8 cellular contexts compared by ENCODE assay signal in genomic region chr10:93496322-93497041, GRCh38. TPM values are rescaled to one million over a fixed set of nuclear protein-coding genes. Genes with fewer than 3 reads are reported as not detected.
A peak's percentile ranks its signal among the peaks of the same experiment; 100 is the strongest.
DNase-seq lines count a peak whose midpoint lies in the region; ATAC-seq and TF ChIP-seq lines count a peak whose summit lies in the region.

Gene CEP55 (plus strand): TSS chr10:93496612. CDS start chr10:93500052, 3,440 bp downstream.

- no peak for TF ChIP-seq CTCF in lower lobe of right lung (IDR thresholded peaks at IDR 0.05)

- H3K27ac ChIP-seq in CD4-positive, CD25-positive, alpha-beta regulatory T cell (ENCODE audit: insufficient read depth, low read length, poor library complexity, severe bottlenecking) = peak within 1 kb of the TSS; percentile 69
- peak within 1 kb of the TSS; percentile 37 for H3K27ac ChIP-seq in lower lobe of right lung

- H3K9me3 Mint-ChIP-seq in CD4-positive, CD25-positive, alpha-beta regulatory T cell = peaks cover 0 to 1% (median 0%) of the 10 kb centered on the region in 7 donors

- H3K27me3 Mint-ChIP-seq in CD4-positive, CD25-positive, alpha-beta regulatory T cell = no peaks in the 10 kb centered on the region

- peak within 1 kb of the TSS; percentile 93 to 99 (median 96) for H3K4me3 Mint-ChIP-seq in CD4-positive, CD25-positive, alpha-beta regulatory T cell

- intact Hi-C loops in lower lobe of right lung (cut with DNase I) = no loop called here

- H3K36me3 ChIP-seq in CD4-positive, CD25-positive, alpha-beta regulatory T cell (ENCODE audit: control insufficient read depth, insufficient read depth, low read length) = no peaks in the 10 kb centered on the region
- H3K36me3 ChIP-seq in lower lobe of right lung = no peaks in the 10 kb centered on the region

- H3K27me3 ChIP-seq in CD4-positive, CD25-positive, alpha-beta regulatory T cell (ENCODE audit: control insufficient read depth, insufficient read depth, low read length) = no peaks in the 10 kb centered on the region
- H3K27me3 ChIP-seq in lower lobe of right lung (ENCODE audit: low read depth) = no peaks in the 10 kb centered on the region

- peak; percentile 94 to 98 (median 95) for DNase-seq in CD4-positive, CD25-positive, alpha-beta regulatory T cell
- DNase-seq in NCI-H82 treated with DMSO at 0.1 percent for 48 hours (lab: John Stamatoyannopoulos, UW; ENCODE audit: unreplicated experiment) (peak; percentile 72), ecto neural progenitor cell (ENCODE audit: low spot score) (peak; percentile 98), lower lobe of right lung (peak; percentile 96)
- peak; percentile 94 to 97 for DNase-seq in activated CD4-positive, alpha-beta T cell treated with anti-CD3 and anti-CD28 coated beads, Interleukin-2, amount 50 U/mL, for 48 hours
- DNase-seq in stimulated activated CD4-positive, alpha-beta T cell treated with anti-CD3 and anti-CD28 coated beads, TNF-alpha, amount 100 ng/mL, for 1 hour (ENCODE audit: low read depth in 3 of 3, low spot score in 1 of 3) = peak; percentile 78 to 92 (median 85)

- H3K36me3 Mint-ChIP-seq in CD4-positive, CD25-positive, alpha-beta regulatory T cell = no peaks in the 10 kb centered on the region

- peak; percentile 99 to 100 for ATAC-seq in CD4-positive, CD25-positive, alpha-beta regulatory T cell (ENCODE audit: low read depth in 2 of 2)
- ATAC-seq in GM19452 (IDR thresholded peaks at IDR 0.05; ENCODE audit: unreplicated experiment) (peak; percentile 99), HG03575 (IDR thresholded peaks at IDR 0.05; ENCODE audit: extremely low read depth, insufficient number of reproducible peaks, low FRiP score, unreplicated experiment) (peak; percentile 90), lower lobe of right lung (peak; percentile 100)

- peak within 1 kb of the TSS; percentile 76 to 93 (median 79) for H3K27ac Mint-ChIP-seq in CD4-positive, CD25-positive, alpha-beta regulatory T cell

- peak within 1 kb of the TSS; percentile 94 for H3K4me3 ChIP-seq in CD4-positive, CD25-positive, alpha-beta regulatory T cell (ENCODE audit: low read depth, low read length)
- H3K4me3 ChIP-seq in lower lobe of right lung = peak within 1 kb of the TSS; percentile 71

- peaks cover 8 to 44% (median 25%) of the 10 kb centered on the region in 4 donors for H3K4me1 Mint-ChIP-seq in CD4-positive, CD25-positive, alpha-beta regulatory T cell

- peaks cover 14% of the 10 kb centered on the region for H3K4me1 ChIP-seq in CD4-positive, CD25-positive, alpha-beta regulatory T cell (ENCODE audit: control insufficient read depth, insufficient read depth, low read length, poor library complexity, severe bottlenecking)
- H3K4me1 ChIP-seq in lower lobe of right lung = peaks cover 5% of the 10 kb centered on the region

- H3K9me3 ChIP-seq in CD4-positive, CD25-positive, alpha-beta regulatory T cell (ENCODE audit: control insufficient read depth in 2 of 2, low read length in 2 of 2) = no peaks in the 10 kb centered on the region
- H3K9me3 ChIP-seq in lower lobe of right lung = no peaks in the 10 kb centered on the region

RNA-seq across cellular contexts. Expression of gene CEP55, which starts in this region (rescaled TPM):
- total RNA-seq in CD4-positive, CD25-positive, alpha-beta regulatory T cell = 4.6 TPM
- polyA plus RNA-seq in CD4-positive, CD25-positive, alpha-beta regulatory T cell = 1 to 10 TPM; 3.1 to 5.0 (median 4.5) TPM
- 1.4 TPM for total RNA-seq in lower lobe of right lung

Comparison
In these comparisons a context has a peak if more than half of its experiments do, and no peak if none do; other contexts are left out.
1. Peak in every context shown above with its lines: DNase-seq, ATAC-seq, H3K4me3 ChIP-seq and H3K27ac ChIP-seq.